ENCODE assay signal across 24 cellular contexts in genomic region chr11:127632971-127633680, GRCh38.
A peak's percentile ranks its signal among the peaks of the same experiment; 100 is the strongest.
DNase-seq lines count a peak whose midpoint lies in the region; TF ChIP-seq lines count a peak whose summit lies in the region.
"Had no signal": no experiment of that assay in that cellular context is flagged by ENCODE, and none has a peak within 500 bp of the region (broad histone marks: within the 10 kb centered on the region; RNA-seq: fewer than 3 reads in every experiment).

No MANE protein-coding gene starts in this region.

- H2AFZ ChIP-seq in GM23248 = no peak overlapping the region
- H2AFZ ChIP-seq in neuronal stem cell (ENCODE audit: low read length) = peak overlapping the region; percentile 54

- in situ Hi-C loops in GM23248 (cut with MboI) = no loop called here

- H3K9me3 ChIP-seq in GM23248 (ENCODE audit: low read depth) = no peaks in the 10 kb centered on the region
- no peaks in the 10 kb centered on the region for H3K9me3 ChIP-seq in HUES64 (ENCODE audit: insufficient read depth, low read depth, low read length)
- no peaks in the 10 kb centered on the region for H3K9me3 ChIP-seq in endodermal cell (ENCODE audit: control insufficient read depth, low read length)
- H3K9me3 ChIP-seq in neuronal stem cell (replicated peaks in 1 of 2; ENCODE audit: control insufficient read depth in 2 of 2, insufficient read depth in 1 of 2, low read depth in 1 of 2, low read length in 2 of 2) = no peaks in the 10 kb centered on the region
- H3K9me3 ChIP-seq: gastrocnemius medialis had no signal

- H3K4me2 ChIP-seq in GM23248 (ENCODE audit: unreplicated experiment) = no peak overlapping the region
- no peak overlapping the region for H3K4me2 ChIP-seq in neuronal stem cell (ENCODE audit: insufficient read depth, low read length, poor library complexity, severe bottlenecking)

- H3K4me1 ChIP-seq in GM23248 (ENCODE audit: insufficient read depth) = no peaks in the 10 kb centered on the region
- peaks cover 30% of the 10 kb centered on the region for H3K4me1 ChIP-seq in HUES64 (ENCODE audit: insufficient read depth, low read length)
- H3K4me1 ChIP-seq in endodermal cell (ENCODE audit: control insufficient read depth, insufficient read depth, low read length) = peaks cover 2% of the 10 kb centered on the region
- peaks cover 1 to 2% of the 10 kb centered on the region in 2 donors for H3K4me1 ChIP-seq in neuronal stem cell (ENCODE audit: control insufficient read depth in 2 of 2, insufficient read depth in 1 of 2, low read depth in 1 of 2, low read length in 2 of 2)

- no peak overlapping the region for H3K4me3 Mint-ChIP-seq in endodermal cell
- H3K4me3 Mint-ChIP-seq: CD4-positive, CD25-positive, alpha-beta regulatory T cell; naive thymus-derived CD8-positive, alpha-beta T cell had no signal

- H3K4ac ChIP-seq in neuronal stem cell (ENCODE audit: low read length) = no peak overlapping the region

- no peaks in the 10 kb centered on the region for H3K9me3 Mint-ChIP-seq in endodermal cell
- H3K9me3 Mint-ChIP-seq: naive thymus-derived CD8-positive, alpha-beta T cell had no signal

- H2BK15ac ChIP-seq in neuronal stem cell (ENCODE audit: low read length) = no peak overlapping the region

- H2BK120ac ChIP-seq in neuronal stem cell (ENCODE audit: low read depth, low read length) = no peak overlapping the region

- H2AK5ac ChIP-seq in neuronal stem cell (ENCODE audit: low read depth, low read length) = no peak overlapping the region

- H4K8ac ChIP-seq in neuronal stem cell (ENCODE audit: low read depth, low read length) = no peak overlapping the region

- 2 to 9% methylated on average over 2 of the region's 2 CpGs for WGBS in GM23248 (ENCODE audit: low coverage in 1 of 2, low lambda C conversion rate in 2 of 2, missing lambda C conversion rate in 2 of 2), 2 experiments
- 56% methylated on average over 1 of the region's 2 CpGs for WGBS in HUES64
- WGBS in endodermal cell (ENCODE audit: insufficient coverage in 1 of 2, insufficient read length in 1 of 2), 2 experiments = 67% methylated on average over 2 of the region's 2 CpGs; no CpG with 5 or more reads in 1 of the 2 experiments
- no CpG with 5 or more reads among the region's 2 CpGs for WGBS in neuronal stem cell (ENCODE audit: extremely low coverage in 2 of 2, insufficient read length in 2 of 2, insufficient replicate concordance in 1 of 2), 2 donors

- H3K9ac ChIP-seq in GM23248 (no peak overlapping the region), HUES64 (ENCODE audit: low read depth, low read length) (no peak overlapping the region), endodermal cell (ENCODE audit: extremely low read depth, low read length, poor library complexity, severe bottlenecking) (no peak overlapping the region), neuronal stem cell (ENCODE audit: low read depth, low read length, poor library complexity) (no peak overlapping the region)

- no peak overlapping the region for H3K14ac ChIP-seq in neuronal stem cell (ENCODE audit: low read length)

- H3K36me3 ChIP-seq in GM23248 (ENCODE audit: low read depth) = no peaks in the 10 kb centered on the region
- H3K36me3 ChIP-seq in HUES64 (ENCODE audit: insufficient read depth, low read length) = no peaks in the 10 kb centered on the region
- no peaks in the 10 kb centered on the region for H3K36me3 ChIP-seq in endodermal cell (ENCODE audit: control insufficient read depth, insufficient read depth, low read length)
- H3K36me3 ChIP-seq in neuronal stem cell (replicated peaks in 1 of 2; ENCODE audit: control insufficient read depth in 2 of 2, insufficient read depth in 2 of 2, low read length in 2 of 2) = no peaks in the 10 kb centered on the region
- H3K36me3 ChIP-seq: gastrocnemius medialis had no signal

- H3K18ac ChIP-seq in neuronal stem cell (ENCODE audit: low read length) = no peak overlapping the region

- H3K27me3 ChIP-seq in GM23248 (replicated peaks; ENCODE audit: insufficient read depth) (peaks cover 2% of the 10 kb centered on the region; the same call in 1 of the 2 replicates), HUES64 (ENCODE audit: insufficient read depth, low read length) (no peaks in the 10 kb centered on the region), endodermal cell (ENCODE audit: control insufficient read depth, insufficient read depth, low read length, poor library complexity, severe bottlenecking) (no peaks in the 10 kb centered on the region), neuronal stem cell (ENCODE audit: control insufficient read depth in 3 of 3, insufficient read depth in 3 of 3, low read depth in 1 of 3, low read length in 3 of 3) (no peaks in the 10 kb centered on the region)
- H3K27me3 ChIP-seq: gastrocnemius medialis had no signal

- H3K27ac Mint-ChIP-seq in endodermal cell = peak overlapping the region; percentile 29
- H3K27ac Mint-ChIP-seq: CD4-positive, CD25-positive, alpha-beta regulatory T cell; naive thymus-derived CD8-positive, alpha-beta T cell had no signal

- H4K91ac ChIP-seq in neuronal stem cell (ENCODE audit: low read depth, low read length, poor library complexity) = no peak overlapping the region

- DNase-seq in GM23248 (peak; percentile 40), endodermal cell (no peak), neuronal stem cell (ENCODE audit: low spot score) (no peak), D341Med (ENCODE audit: low spot score) (no peak), globus pallidus (ENCODE audit: low spot score) (no peak), SK-N-DZ (ENCODE audit: low spot score) (no peak)
- DNase-seq: activated CD4-positive, alpha-beta T cell treated with anti-CD3 and anti-CD28 coated beads for 48 hours; activated CD8-positive, alpha-beta memory T cell treated with anti-CD3 and anti-CD28 coated beads for 24 hours; activated effector memory CD4-positive, alpha-beta T cell treated with Interleukin-2 at 50 U/mL for 16 hours; caudate nucleus; CD4-positive, CD25-positive, alpha-beta regulatory T cell; DMS 273 treated with DMSO at 0.1 percent for 48 hours; gastrocnemius medialis; hippocampal formation; KBM-7; kidney; midbrain; MM.1S; naive thymus-derived CD8-positive, alpha-beta T cell; NCI-H510A; NK-92 treated with Interleukin-12 subunit alpha and Interleukin-12 subunit beta, amount 100 ng/mL, for 24 hours; SHP77; stimulated activated naive CD4-positive, alpha-beta T cell treated with Interleukin-2 at 50 U/mL for 16 hours had no signal

- no peaks in the 10 kb centered on the region for H3K27me3 Mint-ChIP-seq in endodermal cell (ENCODE audit: insufficient read depth)
- H3K27me3 Mint-ChIP-seq: CD4-positive, CD25-positive, alpha-beta regulatory T cell had no signal

- no peak overlapping the region for H2BK5ac ChIP-seq in neuronal stem cell (ENCODE audit: low read length)

- peaks cover 16% of the 10 kb centered on the region for H3K4me1 Mint-ChIP-seq in endodermal cell
- H3K4me1 Mint-ChIP-seq: CD4-positive, CD25-positive, alpha-beta regulatory T cell; naive thymus-derived CD8-positive, alpha-beta T cell had no signal

- H3K27ac ChIP-seq in GM23248 (no peak overlapping the region), HUES64 (ENCODE audit: low read depth, low read length) (peak overlapping the region; percentile 22; the same call in 1 of the 2 replicates), endodermal cell (ENCODE audit: low read depth, low read length) (no peak overlapping the region), neuronal stem cell (replicated peaks; ENCODE audit: low read length) (no peak overlapping the region)
- H3K27ac ChIP-seq: gastrocnemius medialis had no signal

- H4K20me1 ChIP-seq in GM23248 (ENCODE audit: insufficient read depth) = no peaks in the 10 kb centered on the region

- no peak overlapping the region for H2BK12ac ChIP-seq in neuronal stem cell (ENCODE audit: low read length)

- no peaks in the 10 kb centered on the region for H3K79me1 ChIP-seq in neuronal stem cell (ENCODE audit: low read depth, low read length)

- no peak overlapping the region for H3K4me3 ChIP-seq in GM23248
- no peak overlapping the region for H3K4me3 ChIP-seq in HUES64 (ENCODE audit: low read length)
- H3K4me3 ChIP-seq in endodermal cell (ENCODE audit: low read length) = no peak overlapping the region
- no peak overlapping the region for H3K4me3 ChIP-seq in neuronal stem cell (ENCODE audit: low read length in 2 of 2)
- H3K4me3 ChIP-seq: gastrocnemius medialis had no signal

- no peaks in the 10 kb centered on the region for H3K36me3 Mint-ChIP-seq in endodermal cell (ENCODE audit: low read depth)
- H3K36me3 Mint-ChIP-seq: CD4-positive, CD25-positive, alpha-beta regulatory T cell; naive thymus-derived CD8-positive, alpha-beta T cell had no signal

- H3K79me2 ChIP-seq in GM23248 (ENCODE audit: insufficient read depth) = no peaks in the 10 kb centered on the region

- H3K23ac ChIP-seq in neuronal stem cell (ENCODE audit: low read depth, low read length, poor library complexity) = no peak overlapping the region

- TF ChIP-seq CTCF in endodermal cell (conservative IDR thresholded peaks at IDR 0.05) = no peak

- H3F3A ChIP-seq in GM23248 (ENCODE audit: insufficient read depth) = no peaks in the 10 kb centered on the region

- H3K9me2 ChIP-seq in GM23248 (ENCODE audit: insufficient read depth) = no peaks in the 10 kb centered on the region
